10 cellular contexts compared by ENCODE assay signal in genomic region chr18:77087391-77088141, GRCh38. TPM values are rescaled to one million over a fixed set of nuclear protein-coding genes. Genes with fewer than 3 reads are reported as not detected.
DNase-seq lines count a peak whose midpoint lies in the region; ATAC-seq and TF ChIP-seq lines count a peak whose summit lies in the region.
"Had no signal": no experiment of that assay in that cellular context is flagged by ENCODE, and none has a peak within 500 bp of the region (broad histone marks: within the 10 kb centered on the region; RNA-seq: fewer than 3 reads in every experiment).

No MANE protein-coding gene starts in this region.

- ATAC-seq in HG03457 (IDR thresholded peaks at IDR 0.05; ENCODE audit: unreplicated experiment) (no peak), HG03565 (IDR thresholded peaks at IDR 0.05; ENCODE audit: unreplicated experiment) (no peak)

- TF ChIP-seq CTCF in AG04450 (IDR thresholded peaks at IDR 0.05; ENCODE audit: low read depth, low read length) (no peak), brain (conservative IDR thresholded peaks at IDR 0.05) (no peak), osteocyte (IDR thresholded peaks at IDR 0.05) (no peak)

- H3K27me3 Mint-ChIP-seq in brain (peaks cover 9% of the 10 kb centered on the region), osteocyte (ENCODE audit: unreplicated experiment) (no peaks in the 10 kb centered on the region)
- H3K27me3 Mint-ChIP-seq: stimulated activated naive CD8-positive, alpha-beta T cell treated with anti-CD3 and anti-CD28 coated beads, Interleukin-15, Interleukin-2, amounts not matched to agents 100 ng/mL and 50 ng/mL, for 24 hours had no signal

- H3K9me3 Mint-ChIP-seq in brain (peaks cover 0 to 15% (median 5%) of the 10 kb centered on the region in 5 experiments), osteocyte (ENCODE audit: unreplicated experiment) (no peaks in the 10 kb centered on the region)
- H3K9me3 Mint-ChIP-seq: stimulated activated naive CD8-positive, alpha-beta T cell treated with anti-CD3 and anti-CD28 coated beads, Interleukin-15, Interleukin-2, amounts not matched to agents 100 ng/mL and 50 ng/mL, for 24 hours had no signal

- no peak for DNase-seq in AG04450 (ENCODE audit: low read depth, low spot score)
- no peak for DNase-seq in iPS DF 6.9 (ENCODE audit: low read depth, low spot score)
- DNase-seq in osteocyte (ENCODE audit: extremely low spot score, unreplicated experiment): no peak
- DNase-seq in Ammon's horn (ENCODE audit: low spot score): no peak
- no peak for DNase-seq in glomerular visceral epithelial cell (ENCODE audit: extremely low spot score)

- H3K36me3 Mint-ChIP-seq in brain: peaks cover 3% of the 10 kb centered on the region
- H3K36me3 Mint-ChIP-seq in osteocyte (ENCODE audit: unreplicated experiment): peaks cover 2% of the 10 kb centered on the region

- H3K27ac ChIP-seq in AG04450 (ENCODE audit: low read depth, low read length) (no peak overlapping the region), iPS DF 6.9 (ENCODE audit: low read length) (no peak overlapping the region)
- H3K27ac ChIP-seq: BLaER1 had no signal

- H3K9me3 ChIP-seq in AG04450 (ENCODE audit: control insufficient read depth, insufficient read depth, low read length) (no peaks in the 10 kb centered on the region; the same call in 1 of the 2 replicates), iPS DF 6.9 (ENCODE audit: control insufficient read depth, insufficient read depth, low read length) (no peaks in the 10 kb centered on the region)

- H3K4me1 Mint-ChIP-seq in brain: peaks cover 74% of the 10 kb centered on the region
- peaks cover 57% of the 10 kb centered on the region for H3K4me1 Mint-ChIP-seq in osteocyte (ENCODE audit: unreplicated experiment)

- H3K27me3 ChIP-seq in AG04450 (ENCODE audit: control insufficient read depth, insufficient read depth, low read length) (no peaks in the 10 kb centered on the region), iPS DF 6.9 (ENCODE audit: control insufficient read depth, insufficient read depth, low read length) (no peaks in the 10 kb centered on the region)
- H3K27me3 ChIP-seq: BLaER1 had no signal

- H3K36me3 ChIP-seq in iPS DF 6.9 (ENCODE audit: control insufficient read depth, insufficient read depth, low read length): no peaks in the 10 kb centered on the region

- H3K4me1 ChIP-seq in iPS DF 6.9 (ENCODE audit: control insufficient read depth, insufficient read depth, low read length): peaks cover 12% of the 10 kb centered on the region

- peak overlapping the region in 3 of 5 experiments; percentile 39 to 75 (median 56) for H3K27ac Mint-ChIP-seq in brain
- peak overlapping the region; percentile 75 for H3K27ac Mint-ChIP-seq in osteocyte (ENCODE audit: unreplicated experiment)
- H3K27ac Mint-ChIP-seq: stimulated activated naive CD8-positive, alpha-beta T cell treated with anti-CD3 and anti-CD28 coated beads, Interleukin-15, Interleukin-2, amounts not matched to agents 100 ng/mL and 50 ng/mL, for 24 hours had no signal

- H3K4me3 Mint-ChIP-seq in brain (peak overlapping the region; percentile 30 to 84 (median 81)), osteocyte (ENCODE audit: unreplicated experiment) (peak overlapping the region; percentile 77)
- H3K4me3 Mint-ChIP-seq: stimulated activated naive CD8-positive, alpha-beta T cell treated with anti-CD3 and anti-CD28 coated beads, Interleukin-15, Interleukin-2, amounts not matched to agents 100 ng/mL and 50 ng/mL, for 24 hours had no signal

- CTCF ChIA-PET in AG04450 (lab: Charles Lee): no interaction called here

- WGBS in iPS DF 6.9 (ENCODE audit: insufficient coverage, insufficient read length): no CpG with 5 or more reads among the region's 55 CpGs

- POLR2A ChIA-PET in AG04450 (lab: Yijun Ruan, JAX): no interaction called here

- H3K4me3 ChIP-seq in AG04450 (ENCODE audit: low read depth, low read length) (peak overlapping the region; percentile 39), iPS DF 6.9 (ENCODE audit: low read length) (peak overlapping the region; percentile 25; the same call in 1 of the 2 replicates)
- H3K4me3 ChIP-seq: BLaER1 had no signal

RNA-seq across cellular contexts. Expression of gene MBP, which starts 45.0 kb away (rescaled TPM):
- 4.7 and 5.3 TPM in 2 replicates for polyA plus RNA-seq in AG04450 (2011; rRNA removed)
- 5.9 and 10.9 TPM in 2 replicates for polyA minus RNA-seq in AG04450 (2011; rRNA and poly(A)+ RNA removed)
- 8,940 TPM for polyA plus RNA-seq in brain (ENCODE audit: insufficient read depth, low read depth, low replicate concordance)
- 13.8 and 18.6 TPM in 2 replicates for total RNA-seq in osteocyte

Comparison
In these comparisons a context has a peak if more than half of its experiments do, and no peak if none do; other contexts are left out.
1. RNA of gene MBP, which starts 45.0 kb away (polyA plus RNA-seq): 8,940 TPM in brain (single experiment); 4.7 to 5.3 TPM in AG04450; every median in the first group is over 1,000 times any median in the second.